Comparison of ENCODE assay signal across 15 cellular contexts in the genomic region with DNA sequence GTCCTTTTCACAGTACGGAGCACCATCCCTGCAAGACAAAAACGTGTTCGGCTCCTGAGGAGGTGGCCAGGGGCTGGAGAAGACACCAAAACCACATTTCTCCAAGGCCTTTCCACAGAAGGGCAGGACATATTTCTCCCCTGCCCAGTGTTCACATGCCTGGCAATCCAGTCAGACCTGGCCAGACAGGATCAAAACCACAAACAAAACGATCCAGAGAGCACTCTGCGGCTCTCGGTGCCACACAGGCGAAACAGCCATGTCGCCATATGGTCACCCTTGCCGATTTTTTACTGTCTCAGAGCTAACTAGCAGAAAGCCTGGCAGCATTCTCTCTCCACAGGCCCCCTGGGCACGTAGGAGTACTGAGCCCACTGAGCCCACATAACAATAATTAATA.
A peak's percentile ranks its signal among the peaks of the same experiment; 100 is the strongest.
DNase-seq lines count a peak whose midpoint lies in the region; ATAC-seq, FAIRE-seq and TF ChIP-seq lines count a peak whose summit lies in the region.
"Had no signal": no experiment of that assay in that cellular context is flagged by ENCODE, and none has a peak within 500 bp of the region (broad histone marks: within the 10 kb centered on the region; RNA-seq: fewer than 3 reads in every experiment).

No MANE protein-coding gene starts in this region.

- TF ChIP-seq RAD21 in HepG2 (CRISPR knock-in tag; IDR thresholded peaks at IDR 0.05), result no peak

- ATAC-seq in HepG2 (0 out of 3 replicates have a peak, but pooled peaks have one; percentile 29), right lobe of liver (no peak), esophagus mucosa (peak; percentile 56)
- ATAC-seq: gastrocnemius medialis had no signal

- CTCF ChIA-PET in HepG2 (lab: Yijun Ruan, JAX; ENCODE audit: low intra/inter-chr PET ratio, low total read pairs), result no interaction called here
- CTCF ChIA-PET in activated CD4-positive, alpha-beta memory T cell treated with anti-CD3 and anti-CD28 coated beads for 36 hours (lab: Charles Lee), result interaction anchor here (0.6 to 6.5 kb wide), 5 partner anchors 44 to 1160 kb away, joined by 3 to 74 read pairs (median 5); partner anchors contain the start of gene FHIP2A

- H3F3A ChIP-seq in MM.1S (ENCODE audit: insufficient read depth, low read length), result peaks cover 7% of the 10 kb centered on the region; the same call in 1 of the 2 replicates

- H3K36me3 Mint-ChIP-seq in activated CD4-positive, alpha-beta memory T cell treated with anti-CD3 and anti-CD28 coated beads for 36 hours, result no peaks in the 10 kb centered on the region

- no peak overlapping the region for H3K4me3 ChIP-seq in HepG2 (replicated peaks in 1 of 3; ENCODE audit: insufficient read depth in 1 of 3, low read depth in 2 of 3, low read length in 3 of 3)
- no peak overlapping the region for H3K4me3 ChIP-seq in right lobe of liver
- no peak overlapping the region for H3K4me3 ChIP-seq in MM.1S (ENCODE audit: low read length)
- H3K4me3 ChIP-seq: gastrocnemius medialis, GM23248, upper lobe of left lung had no signal

- H3K9ac ChIP-seq in HepG2 (ENCODE audit: insufficient read depth, low read depth, low read length), result no peak overlapping the region
- H3K9ac ChIP-seq in MM.1S (ENCODE audit: low read length), result no peak overlapping the region
- H3K9ac ChIP-seq: GM23248 had no signal

- in situ Hi-C loops in HepG2 (cut with HindIII; ENCODE audit: extremely low pct_ligation_motif_present, low pct_unique_long_range_greater_than_20kb), result loop anchor here (5.0 kb wide), 2 partner anchors 73 to 238 kb away; no protein-coding TSS in a partner anchor

- H3K9me2 ChIP-seq in MM.1S (replicated peaks; ENCODE audit: insufficient read depth, low read length), result no peaks in the 10 kb centered on the region

- no peaks in the 10 kb centered on the region for H4K20me1 ChIP-seq in HepG2 (ENCODE audit: insufficient read depth, low read length)
- H4K20me1 ChIP-seq in MM.1S (ENCODE audit: insufficient read depth, low read length), result no peaks in the 10 kb centered on the region

- no peak overlapping the region for H3K4me3 Mint-ChIP-seq in activated CD4-positive, alpha-beta memory T cell treated with anti-CD3 and anti-CD28 coated beads for 36 hours

- H3K27me3 ChIP-seq in HepG2 (ENCODE audit: control insufficient read depth in 1 of 2, insufficient read depth in 2 of 2, low read length in 2 of 2), result no peaks in the 10 kb centered on the region
- no peaks in the 10 kb centered on the region for H3K27me3 ChIP-seq in right lobe of liver
- H3K27me3 ChIP-seq in MM.1S (replicated peaks; ENCODE audit: insufficient read depth, low read length), result 0 out of 2 replicates have a peak, but pooled peaks cover 3% of the 10 kb centered on the region
- H3K27me3 ChIP-seq: gastrocnemius medialis, upper lobe of left lung had no signal

- H3K36me3 ChIP-seq in HepG2 (replicated peaks in 1 of 2; ENCODE audit: control insufficient read depth in 1 of 2, insufficient read depth in 2 of 2, low read length in 2 of 2), result no peaks in the 10 kb centered on the region
- H3K36me3 ChIP-seq in right lobe of liver, result peaks cover 0 to 22% (median 8%) of the 10 kb centered on the region in 4 donors
- H3K36me3 ChIP-seq in MM.1S (replicated peaks; ENCODE audit: insufficient read depth, low read length), result no peaks in the 10 kb centered on the region

- peak overlapping the region; percentile 93 for H3K27ac Mint-ChIP-seq in activated CD4-positive, alpha-beta memory T cell treated with anti-CD3 and anti-CD28 coated beads for 36 hours

- H3K27ac ChIP-seq in HepG2 (ENCODE audit: extremely low read length, insufficient read depth, low read length) (no peak overlapping the region), right lobe of liver (no peak overlapping the region), MM.1S (ENCODE audit: low read length) (no peak overlapping the region)
- H3K27ac ChIP-seq: GM23248, upper lobe of left lung had no signal

- H3K27me3 Mint-ChIP-seq in activated CD4-positive, alpha-beta memory T cell treated with anti-CD3 and anti-CD28 coated beads for 36 hours, result no peaks in the 10 kb centered on the region

- TF ChIP-seq POLR2A in HepG2 (IDR thresholded peaks at IDR 0.05; ENCODE audit: insufficient read depth in 1 of 2, low read depth in 2 of 2, low read length in 2 of 2) (no peak), right lobe of liver (IDR thresholded peaks at IDR 0.05) (no peak)

- H2AFZ ChIP-seq in HepG2 (ENCODE audit: low read length) (no peak overlapping the region), MM.1S (ENCODE audit: low read length) (no peak overlapping the region)
- H2AFZ ChIP-seq: GM23248 had no signal

- intact Hi-C loops in HepG2 (cut with micrococcal nuclease; ENCODE audit: unreplicated experiment), result no loop called here
- intact Hi-C loops in right lobe of liver (cut with DNase I), result loop anchor here in 1 of 2 donors (10.0 kb wide), 3 partner anchors 70 to 240 kb away; no protein-coding TSS in a partner anchor
- intact Hi-C loops in activated CD4-positive, alpha-beta memory T cell treated with anti-CD3 and anti-CD28 coated beads for 36 hours (cut with micrococcal nuclease), result loop anchor here (10.0 kb wide), 1 partner anchor 690 kb away; the partner anchor contains the start of genes DCLRE1A and NHLRC2

- POLR2A ChIA-PET in HepG2 (lab: Yijun Ruan, JAX), result no interaction called here
- POLR2A ChIA-PET in activated CD4-positive, alpha-beta memory T cell treated with anti-CD3 and anti-CD28 coated beads for 36 hours (lab: Charles Lee), result interaction anchor here (4.9 kb wide), 1 partner anchor 19 kb away, joined by 53 read pairs; no protein-coding TSS in a partner anchor

- no peak for FAIRE-seq in HepG2 (lab: Jason Lieb, UNC)

- H3K9me3 Mint-ChIP-seq in activated CD4-positive, alpha-beta memory T cell treated with anti-CD3 and anti-CD28 coated beads for 36 hours, result no peaks in the 10 kb centered on the region

- no peak overlapping the region for H3K4me2 ChIP-seq in HepG2 (ENCODE audit: low read depth, low read length)
- no peak overlapping the region for H3K4me2 ChIP-seq in MM.1S (ENCODE audit: low read depth, low read length)

- no TSS peak for BruUV-seq in HepG2 (replicated peaks; lab: Mats Ljungman, UMichigan)

- DNase-seq in HepG2 (ENCODE audit: low spot score), result no peak
- DNase-seq in right lobe of liver, result no peak
- DNase-seq in activated CD4-positive, alpha-beta memory T cell treated with anti-CD3 and anti-CD28 coated beads for 36 hours, result no peak
- no peak for DNase-seq in MM.1S
- DNase-seq in dedifferentiated amniotic fluid mesenchymal stem cell (ENCODE audit: extremely low spot score), result no peak
- no peak for DNase-seq in hippocampal formation (lab: John Stamatoyannopoulos, UW)
- DNase-seq in NK-92 (lab: John Stamatoyannopoulos, UW; ENCODE audit: unreplicated experiment), result no peak
- DNase-seq: anterior cingulate cortex, gastrocnemius medialis, GF-D8, GM23248, NCI-H187 treated with DMSO at 0.1 percent for 48 hours, NCI-H526 treated with DMSO at 0.1 percent for 48 hours, upper lobe of left lung had no signal

- H3K9me3 ChIP-seq in HepG2 (ENCODE audit: low read length) (no peaks in the 10 kb centered on the region), right lobe of liver (no peaks in the 10 kb centered on the region), MM.1S (replicated peaks; ENCODE audit: insufficient read depth, low read length) (no peaks in the 10 kb centered on the region)
- H3K9me3 ChIP-seq: gastrocnemius medialis, upper lobe of left lung had no signal

- no peak for TF ChIP-seq CTCF in HepG2 (CRISPR knock-in tag; IDR thresholded peaks at IDR 0.05)
- no peak for TF ChIP-seq CTCF in right lobe of liver (IDR thresholded peaks at IDR 0.05)
- no peak for TF ChIP-seq CTCF in MM.1S (IDR thresholded peaks at IDR 0.05; ENCODE audit: low read length)

- TF ChIP-seq EP300 in HepG2 (IDR thresholded peaks at IDR 0.05; ENCODE audit: low read depth in 2 of 2, low read length in 2 of 2), result no peak
- no peak for TF ChIP-seq EP300 in HepG2 (CRISPR knock-in tag; IDR thresholded peaks at IDR 0.05; ENCODE audit: borderline replicate concordance)

- WGBS in HepG2 (ENCODE audit: low lambda C conversion rate), result 72% methylated on average over 10 of the region's 10 CpGs
- 83% methylated on average over 4 of the region's 10 CpGs for WGBS in right lobe of liver (ENCODE audit: insufficient coverage, low coverage, low lambda C conversion rate, missing lambda C conversion rate)

- H3K4me1 ChIP-seq in HepG2 (ENCODE audit: insufficient read depth, low read length) (peaks cover 19% of the 10 kb centered on the region), right lobe of liver (no peaks in the 10 kb centered on the region), MM.1S (ENCODE audit: low read length) (peaks cover 18% of the 10 kb centered on the region)

- H3K4me1 Mint-ChIP-seq in activated CD4-positive, alpha-beta memory T cell treated with anti-CD3 and anti-CD28 coated beads for 36 hours (ENCODE audit: low read depth), result peaks cover 64% of the 10 kb centered on the region

- H3K79me2 ChIP-seq in HepG2 (ENCODE audit: insufficient read depth, low read length) (no peaks in the 10 kb centered on the region), MM.1S (ENCODE audit: low read length) (no peaks in the 10 kb centered on the region)

TF ChIP-seq in HepG2, 621 proteins besides CTCF, POLR2A, EP300 and RAD21:
- TF ChIP-seq, protein P1, sequence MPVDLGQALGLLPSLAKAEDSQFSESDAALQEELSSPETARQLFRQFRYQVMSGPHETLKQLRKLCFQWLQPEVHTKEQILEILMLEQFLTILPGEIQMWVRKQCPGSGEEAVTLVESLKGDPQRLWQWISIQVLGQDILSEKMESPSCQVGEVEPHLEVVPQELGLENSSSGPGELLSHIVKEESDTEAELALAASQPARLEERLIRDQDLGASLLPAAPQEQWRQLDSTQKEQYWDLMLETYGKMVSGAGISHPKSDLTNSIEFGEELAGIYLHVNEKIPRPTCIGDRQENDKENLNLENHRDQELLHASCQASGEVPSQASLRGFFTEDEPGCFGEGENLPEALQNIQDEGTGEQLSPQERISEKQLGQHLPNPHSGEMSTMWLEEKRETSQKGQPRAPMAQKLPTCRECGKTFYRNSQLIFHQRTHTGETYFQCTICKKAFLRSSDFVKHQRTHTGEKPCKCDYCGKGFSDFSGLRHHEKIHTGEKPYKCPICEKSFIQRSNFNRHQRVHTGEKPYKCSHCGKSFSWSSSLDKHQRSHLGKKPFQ (CRISPR knock-in tag; IDR thresholded peaks at IDR 0.05; ENCODE audit: insufficient replicate concordance), result no peak
- TF ChIP-seq ZNF768 (CRISPR knock-in tag; IDR thresholded peaks at IDR 0.05), result peak; percentile 65
TF ChIP-seq in HepG2: peak in this region for 1.

Comparison
In these comparisons a context has a peak if more than half of its experiments do, and no peak if none do; other contexts are left out.
1. ATAC-seq: peak in HepG2 (single experiment) and esophagus mucosa (single experiment); none in right lobe of liver (0 of 4).